ENCODE assay signal across 8 cellular contexts in genomic region chr10:30433779-30434272, GRCh38. TPM values are rescaled to one million over a fixed set of nuclear protein-coding genes. Genes with fewer than 3 reads are reported as not detected.
A peak's percentile ranks its signal among the peaks of the same experiment; 100 is the strongest.
DNase-seq lines count a peak whose midpoint lies in the region; ATAC-seq and TF ChIP-seq lines count a peak whose summit lies in the region.

Gene MAP3K8, plus strand, starts transcription at chr10:30434184. Its CDS starts 4,755 bp downstream, at chr10:30438939.

- no peaks in the 10 kb centered on the region for H3K9me3 ChIP-seq in BE2C
- no peaks in the 10 kb centered on the region for H3K9me3 ChIP-seq in NT2/D1 (ENCODE audit: insufficient read depth, low read length)
- H3K9me3 ChIP-seq in endodermal cell (ENCODE audit: control insufficient read depth, low read length) = no peaks in the 10 kb centered on the region

- H3K9ac ChIP-seq in NT2/D1 (ENCODE audit: insufficient read length, low read depth) = peak within 1 kb of the TSS; percentile 84
- peak within 1 kb of the TSS; percentile 92 for H3K9ac ChIP-seq in endodermal cell (ENCODE audit: extremely low read depth, low read length, poor library complexity, severe bottlenecking)

- H3K27ac ChIP-seq in endodermal cell (ENCODE audit: low read depth, low read length) = peak within 1 kb of the TSS; percentile 98

- H3K9me3 Mint-ChIP-seq in endodermal cell (no peaks in the 10 kb centered on the region), mesothelial cell of epicardium (no peaks in the 10 kb centered on the region)

- TF ChIP-seq CTCF in BE2C (IDR thresholded peaks at IDR 0.05; ENCODE audit: low read depth, low read length) (no peak), endodermal cell (conservative IDR thresholded peaks at IDR 0.05) (no peak), mesothelial cell of epicardium (IDR thresholded peaks at IDR 0.05; ENCODE audit: unreplicated experiment) (no peak)

- H3K4me3 Mint-ChIP-seq in endodermal cell = peak within 1 kb of the TSS; percentile 88
- H3K4me3 Mint-ChIP-seq in mesothelial cell of epicardium = peak within 1 kb of the TSS; percentile 87

- peak; percentile 52 for DNase-seq in BE2C
- DNase-seq in NT2/D1 (ENCODE audit: low read depth, low spot score) = peak; percentile 46
- DNase-seq in activated CD8-positive, alpha-beta memory T cell treated with anti-CD3 and anti-CD28 coated beads, Interleukin-2, amount 50 U/mL, for 24 hours (ENCODE audit: extremely low read depth) = peak; percentile 69
- DNase-seq in endodermal cell = peak; percentile 96
- DNase-seq in mesothelial cell of epicardium (ENCODE audit: low spot score in 2 of 2, unreplicated experiment in 2 of 2) = peak; percentile 77 to 83
- peak; percentile 84 to 85 for DNase-seq in stimulated activated CD8-positive, alpha-beta memory T cell treated with anti-CD3 and anti-CD28 coated beads, Interleukin-15, amount 100 ng/mL, for 48 hours (ENCODE audit: low read depth in 2 of 2)

- WGBS in endodermal cell (ENCODE audit: insufficient coverage in 1 of 2, insufficient read length in 1 of 2), 2 experiments = 0% methylated on average over 4 to 53 of the region's 53 CpGs

- H3K36me3 Mint-ChIP-seq in endodermal cell (ENCODE audit: low read depth) (peaks cover 7% of the 10 kb centered on the region), mesothelial cell of epicardium (no peaks in the 10 kb centered on the region)

- H3K4me1 ChIP-seq in BE2C (no peaks in the 10 kb centered on the region; the same call in 1 of the 2 replicates), NT2/D1 (ENCODE audit: insufficient read depth, insufficient read length) (peaks cover 5% of the 10 kb centered on the region), endodermal cell (ENCODE audit: control insufficient read depth, insufficient read depth, low read length) (peaks cover 10% of the 10 kb centered on the region)

- peaks cover 10% of the 10 kb centered on the region for H3K27me3 Mint-ChIP-seq in endodermal cell (ENCODE audit: insufficient read depth)
- no peaks in the 10 kb centered on the region for H3K27me3 Mint-ChIP-seq in mesothelial cell of epicardium (ENCODE audit: low read depth)

- H3K27ac Mint-ChIP-seq in endodermal cell = peak within 1 kb of the TSS; percentile 97
- peak within 1 kb of the TSS; percentile 99 for H3K27ac Mint-ChIP-seq in mesothelial cell of epicardium

- H3K4me3 ChIP-seq in BE2C (ENCODE audit: low read depth, low read length) (peak within 1 kb of the TSS; percentile 62), NT2/D1 (ENCODE audit: insufficient read length, low read depth) (peak within 1 kb of the TSS; percentile 65), endodermal cell (ENCODE audit: low read length) (peak within 1 kb of the TSS; percentile 91)

- peaks cover 40% of the 10 kb centered on the region for H3K4me1 Mint-ChIP-seq in endodermal cell
- peaks cover 52% of the 10 kb centered on the region for H3K4me1 Mint-ChIP-seq in mesothelial cell of epicardium

- H3K27me3 ChIP-seq in BE2C (peaks cover 71% of the 10 kb centered on the region), NT2/D1 (ENCODE audit: insufficient read depth, insufficient read length) (no peaks in the 10 kb centered on the region), endodermal cell (ENCODE audit: control insufficient read depth, insufficient read depth, low read length, poor library complexity, severe bottlenecking) (no peaks in the 10 kb centered on the region)

- H3K36me3 ChIP-seq in BE2C = no peaks in the 10 kb centered on the region
- H3K36me3 ChIP-seq in NT2/D1 (ENCODE audit: insufficient read depth, insufficient read length, low read length) = peaks cover 14% of the 10 kb centered on the region
- peaks cover 18% of the 10 kb centered on the region for H3K36me3 ChIP-seq in endodermal cell (ENCODE audit: control insufficient read depth, insufficient read depth, low read length)

- ATAC-seq in GM19023 (IDR thresholded peaks at IDR 0.05; ENCODE audit: unreplicated experiment) = peak; percentile 67
- ATAC-seq in HG03175 (IDR thresholded peaks at IDR 0.05; ENCODE audit: unreplicated experiment) = peak; percentile 57

RNA-seq across cellular contexts. Expression of gene MAP3K8, which starts in this region (rescaled TPM):
- polyA plus RNA-seq in BE2C (2012; ENCODE audit: insufficient read depth, insufficient read length, low read depth) = not detected
- total RNA-seq in endodermal cell (10 to 100 TPM; 10.2 to 11.7 TPM), mesothelial cell of epicardium (25.0 to 29.0 TPM (median 25.3 TPM) in 3 replicates)
- 9.2 TPM for polyA plus RNA-seq in endodermal cell (2013, experiment 1 of 2)
- polyA plus RNA-seq in endodermal cell (2013, experiment 2 of 2) = 10.8 TPM

Comparison
In these comparisons a context has a peak if more than half of its experiments do, and no peak if none do; other contexts are left out.
1. Peak in every context shown above with its lines: DNase-seq, ATAC-seq, H3K4me3 ChIP-seq and H3K27ac ChIP-seq.
2. DNase-seq: peak in every context shown above with its lines; median percentile 96 in endodermal cell; 84 in stimulated activated CD8-positive, alpha-beta memory T cell treated with anti-CD3 and anti-CD28 coated beads, Interleukin-15, amount 100 ng/mL, for 48 hours; 80 in mesothelial cell of epicardium; 69 in activated CD8-positive, alpha-beta memory T cell treated with anti-CD3 and anti-CD28 coated beads, Interleukin-2, amount 50 U/mL, for 24 hours; 52 in BE2C; 46 in NT2/D1.